In the genomic region with DNA sequence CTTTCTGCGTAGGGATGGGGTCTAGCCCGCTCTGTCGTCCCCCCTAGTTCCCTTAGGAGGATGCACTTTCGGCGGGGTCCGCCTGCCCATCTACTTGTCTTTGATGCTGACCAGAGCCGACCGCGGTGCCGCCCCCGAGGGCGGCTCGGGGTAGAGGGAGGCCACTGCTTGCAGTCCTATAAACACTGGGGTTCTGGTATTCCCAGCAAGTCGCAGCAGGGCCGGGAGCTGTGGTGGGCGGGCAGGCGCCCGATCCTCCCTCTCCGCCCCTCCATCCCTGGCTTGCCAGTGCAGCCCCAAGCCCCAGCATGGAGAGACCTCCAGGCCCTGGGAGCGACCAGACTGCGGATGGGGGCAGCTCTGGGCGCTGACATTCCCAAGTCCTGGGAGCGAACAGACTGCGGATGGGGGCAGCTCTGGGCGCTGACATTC, we compare ENCODE assay signal across 7 cellular contexts. TPM values are rescaled to one million over a fixed set of nuclear protein-coding genes. Genes with fewer than 3 reads are reported as not detected.
A peak's percentile ranks its signal among the peaks of the same experiment; 100 is the strongest.
DNase-seq lines count a peak whose midpoint lies in the region; ATAC-seq, FAIRE-seq and TF ChIP-seq lines count a peak whose summit lies in the region.

No MANE protein-coding gene starts in this region.

- TF ChIP-seq POLR2A in H54 (IDR thresholded peaks at IDR 0.05; ENCODE audit: low read depth, low read length): no peak

- H3K4me3 Mint-ChIP-seq in GM23338: peak overlapping the region; percentile 81

- no peak for FAIRE-seq in H54 (lab: Jason Lieb, UNC)

- no peaks in the 10 kb centered on the region for H3K27me3 ChIP-seq in GM23338 (ENCODE audit: insufficient read depth)

- H3K27me3 Mint-ChIP-seq in GM23338 (ENCODE audit: insufficient read depth, low read depth, poor library complexity): peaks cover 9% of the 10 kb centered on the region

- H3F3A ChIP-seq in GM23338 (replicated peaks; ENCODE audit: low read depth): peaks cover 7% of the 10 kb centered on the region; the same call in 1 of the 2 replicates

- no peaks in the 10 kb centered on the region for H3K9me2 ChIP-seq in GM23338 (ENCODE audit: insufficient read depth)

- peaks cover 32% of the 10 kb centered on the region for H3K79me2 ChIP-seq in GM23338 (replicated peaks; ENCODE audit: insufficient read depth)

- no peaks in the 10 kb centered on the region for H3K36me3 ChIP-seq in GM23338 (ENCODE audit: insufficient read depth)

- H3K4me1 ChIP-seq in GM23338 (ENCODE audit: insufficient read depth): peaks cover 14% of the 10 kb centered on the region

- peak overlapping the region; percentile 81; the same call in 1 of the 2 replicates for H2AFZ ChIP-seq in GM23338

- H3K9me3 Mint-ChIP-seq in GM23338: no peaks in the 10 kb centered on the region

- DNase-seq in GM23338 (ENCODE audit: low spot score): peak; percentile 52
- DNase-seq in SK-N-DZ (ENCODE audit: low spot score): peak; percentile 43
- no peak for DNase-seq in fibroblast of pulmonary artery (ENCODE audit: low read depth)
- peak; percentile 82 for DNase-seq in retina
- DNase-seq in superior temporal gyrus (ENCODE audit: extremely low spot score): no peak
- DNase-seq in H54 (ENCODE audit: insufficient read length, low spot score): no peak

- H4K20me1 ChIP-seq in GM23338 (replicated peaks; ENCODE audit: insufficient read depth): peaks cover 15% of the 10 kb centered on the region

- H3K4me3 ChIP-seq in GM23338: peak overlapping the region; percentile 98
- H3K4me3 ChIP-seq in fibroblast of pulmonary artery (replicated peaks; ENCODE audit: low read depth, low read length): peak overlapping the region; percentile 58

- TF ChIP-seq CTCF in GM23338 (conservative IDR thresholded peaks at IDR 0.05; ENCODE audit: low read depth in 2 of 2) (no peak), fibroblast of pulmonary artery (IDR thresholded peaks at IDR 0.05; ENCODE audit: low read length, missing control alignments) (no peak)

- peaks cover 5% of the 10 kb centered on the region; the same call in 1 of the 3 replicates for H3K36me3 Mint-ChIP-seq in GM23338 (ENCODE audit: low read depth)

- no peak overlapping the region for H3K27ac ChIP-seq in GM23338 (ENCODE audit: low read depth)

- H3K4me2 ChIP-seq in GM23338: peak overlapping the region; percentile 99

- peaks cover 18% of the 10 kb centered on the region for H3K4me1 Mint-ChIP-seq in GM23338

- H3K27ac Mint-ChIP-seq in GM23338: peak overlapping the region; percentile 59; the same call in 1 of the 2 replicates

- peak; percentile 38 for ATAC-seq in GM23338
- ATAC-seq in HG03045 (IDR thresholded peaks at IDR 0.05; ENCODE audit: unreplicated experiment): no peak

TF ChIP-seq in GM23338, 12 proteins besides CTCF, POLR2A, EP300 and RAD21 (continues in another document):
- TF ChIP-seq ZNF114 (CRISPR knock-in tag; IDR thresholded peaks at IDR 0.05) (no peak), ZNF331 (CRISPR knock-in tag; IDR thresholded peaks at IDR 0.05; ENCODE audit: low read depth) (no peak), STAT1 (IDR thresholded peaks at IDR 0.05; ENCODE audit: unreplicated experiment) (no peak), CREB1 (CRISPR knock-in tag; IDR thresholded peaks at IDR 0.05; ENCODE audit: low read depth) (no peak), POLR2AphosphoS5 (IDR thresholded peaks at IDR 0.05; ENCODE audit: low read depth) (no peak), JUNB (IDR thresholded peaks at IDR 0.05; ENCODE audit: unreplicated experiment) (no peak)
- TF ChIP-seq, protein P1, sequence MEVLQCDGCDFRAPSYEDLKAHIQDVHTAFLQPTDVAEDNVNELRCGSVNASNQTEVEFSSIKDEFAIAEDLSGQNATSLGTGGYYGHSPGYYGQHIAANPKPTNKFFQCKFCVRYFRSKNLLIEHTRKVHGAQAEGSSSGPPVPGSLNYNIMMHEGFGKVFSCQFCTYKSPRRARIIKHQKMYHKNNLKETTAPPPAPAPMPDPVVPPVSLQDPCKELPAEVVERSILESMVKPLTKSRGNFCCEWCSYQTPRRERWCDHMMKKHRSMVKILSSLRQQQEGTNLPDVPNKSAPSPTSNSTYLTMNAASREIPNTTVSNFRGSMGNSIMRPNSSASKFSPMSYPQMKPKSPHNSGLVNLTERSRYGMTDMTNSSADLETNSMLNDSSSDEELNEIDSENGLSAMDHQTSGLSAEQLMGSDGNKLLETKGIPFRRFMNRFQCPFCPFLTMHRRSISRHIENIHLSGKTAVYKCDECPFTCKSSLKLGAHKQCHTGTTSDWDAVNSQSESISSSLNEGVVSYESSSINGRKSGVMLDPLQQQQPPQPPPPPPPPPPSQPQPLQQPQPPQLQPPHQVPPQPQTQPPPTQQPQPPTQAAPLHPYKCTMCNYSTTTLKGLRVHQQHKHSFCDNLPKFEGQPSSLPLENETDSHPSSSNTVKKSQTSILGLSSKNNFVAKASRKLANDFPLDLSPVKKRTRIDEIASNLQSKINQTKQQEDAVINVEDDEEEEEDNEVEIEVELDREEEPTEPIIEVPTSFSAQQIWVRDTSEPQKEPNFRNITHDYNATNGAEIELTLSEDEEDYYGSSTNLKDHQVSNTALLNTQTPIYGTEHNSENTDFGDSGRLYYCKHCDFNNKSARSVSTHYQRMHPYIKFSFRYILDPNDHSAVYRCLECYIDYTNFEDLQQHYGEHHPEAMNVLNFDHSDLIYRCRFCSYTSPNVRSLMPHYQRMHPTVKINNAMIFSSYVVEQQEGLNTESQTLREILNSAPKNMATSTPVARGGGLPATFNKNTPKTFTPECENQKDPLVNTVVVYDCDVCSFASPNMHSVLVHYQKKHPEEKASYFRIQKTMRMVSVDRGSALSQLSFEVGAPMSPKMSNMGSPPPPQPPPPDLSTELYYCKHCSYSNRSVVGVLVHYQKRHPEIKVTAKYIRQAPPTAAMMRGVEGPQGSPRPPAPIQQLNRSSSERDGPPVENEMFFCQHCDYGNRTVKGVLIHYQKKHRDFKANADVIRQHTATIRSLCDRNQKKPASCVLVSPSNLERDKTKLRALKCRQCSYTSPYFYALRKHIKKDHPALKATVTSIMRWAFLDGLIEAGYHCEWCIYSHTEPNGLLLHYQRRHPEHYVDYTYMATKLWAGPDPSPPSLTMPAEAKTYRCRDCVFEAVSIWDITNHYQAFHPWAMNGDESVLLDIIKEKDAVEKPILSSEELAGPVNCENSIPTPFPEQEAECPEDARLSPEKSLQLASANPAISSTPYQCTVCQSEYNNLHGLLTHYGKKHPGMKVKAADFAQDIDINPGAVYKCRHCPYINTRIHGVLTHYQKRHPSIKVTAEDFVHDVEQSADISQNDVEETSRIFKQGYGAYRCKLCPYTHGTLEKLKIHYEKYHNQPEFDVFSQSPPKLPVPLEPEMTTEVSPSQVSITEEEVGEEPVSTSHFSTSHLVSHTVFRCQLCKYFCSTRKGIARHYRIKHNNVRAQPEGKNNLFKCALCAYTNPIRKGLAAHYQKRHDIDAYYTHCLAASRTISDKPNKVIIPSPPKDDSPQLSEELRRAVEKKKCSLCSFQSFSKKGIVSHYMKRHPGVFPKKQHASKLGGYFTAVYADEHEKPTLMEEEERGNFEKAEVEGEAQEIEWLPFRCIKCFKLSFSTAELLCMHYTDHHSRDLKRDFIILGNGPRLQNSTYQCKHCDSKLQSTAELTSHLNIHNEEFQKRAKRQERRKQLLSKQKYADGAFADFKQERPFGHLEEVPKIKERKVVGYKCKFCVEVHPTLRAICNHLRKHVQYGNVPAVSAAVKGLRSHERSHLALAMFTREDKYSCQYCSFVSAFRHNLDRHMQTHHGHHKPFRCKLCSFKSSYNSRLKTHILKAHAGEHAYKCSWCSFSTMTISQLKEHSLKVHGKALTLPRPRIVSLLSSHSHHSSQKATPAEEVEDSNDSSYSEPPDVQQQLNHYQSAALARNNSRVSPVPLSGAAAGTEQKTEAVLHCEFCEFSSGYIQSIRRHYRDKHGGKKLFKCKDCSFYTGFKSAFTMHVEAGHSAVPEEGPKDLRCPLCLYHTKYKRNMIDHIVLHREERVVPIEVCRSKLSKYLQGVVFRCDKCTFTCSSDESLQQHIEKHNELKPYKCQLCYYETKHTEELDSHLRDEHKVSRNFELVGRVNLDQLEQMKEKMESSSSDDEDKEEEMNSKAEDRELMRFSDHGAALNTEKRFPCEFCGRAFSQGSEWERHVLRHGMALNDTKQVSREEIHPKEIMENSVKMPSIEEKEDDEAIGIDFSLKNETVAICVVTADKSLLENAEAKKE (CRISPR knock-in tag; IDR thresholded peaks at IDR 0.05): no peak
- TF ChIP-seq, protein P2, sequence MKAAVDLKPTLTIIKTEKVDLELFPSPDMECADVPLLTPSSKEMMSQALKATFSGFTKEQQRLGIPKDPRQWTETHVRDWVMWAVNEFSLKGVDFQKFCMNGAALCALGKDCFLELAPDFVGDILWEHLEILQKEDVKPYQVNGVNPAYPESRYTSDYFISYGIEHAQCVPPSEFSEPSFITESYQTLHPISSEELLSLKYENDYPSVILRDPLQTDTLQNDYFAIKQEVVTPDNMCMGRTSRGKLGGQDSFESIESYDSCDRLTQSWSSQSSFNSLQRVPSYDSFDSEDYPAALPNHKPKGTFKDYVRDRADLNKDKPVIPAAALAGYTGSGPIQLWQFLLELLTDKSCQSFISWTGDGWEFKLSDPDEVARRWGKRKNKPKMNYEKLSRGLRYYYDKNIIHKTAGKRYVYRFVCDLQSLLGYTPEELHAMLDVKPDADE (IDR thresholded peaks at IDR 0.05): no peak

RNA-seq across cellular contexts. Expression of a gene that starts 0.8 kb away (rescaled TPM):
- 41.2 and 48.2 TPM in 2 replicates for total RNA-seq in GM23338 (2014; rRNA removed; shearing (Covaris generic))
- 16.7 and 19.5 TPM in 2 replicates for polyA plus RNA-seq in GM23338 (2016; fragmentation: Nextera tagmentation; extraction: Ambion mirVana)
- polyA plus RNA-seq in SK-N-DZ (2014; cell fraction: cytosol; rRNA removed): 6.4 and 14.3 TPM in 2 replicates
- 4.4 and 11.4 TPM in 2 replicates for polyA plus RNA-seq in SK-N-DZ (2014; cell fraction: nucleus; rRNA removed)

RNA-seq across cellular contexts. Expression of a gene that starts 31.8 kb away (rescaled TPM):
- 9.8 and 11.2 TPM in 2 replicates for total RNA-seq in GM23338 (2014; rRNA removed; shearing (Covaris generic))
- polyA plus RNA-seq in GM23338 (2016; fragmentation: Nextera tagmentation; extraction: Ambion mirVana): 33.5 and 35.9 TPM in 2 replicates
- polyA plus RNA-seq in SK-N-DZ (2014; cell fraction: cytosol; rRNA removed): 5.1 and 9.0 TPM in 2 replicates
- polyA plus RNA-seq in SK-N-DZ (2014; cell fraction: nucleus; rRNA removed): 9.1 and 10.9 TPM in 2 replicates

RNA-seq across cellular contexts. Expression of a gene that starts 32.0 kb away (rescaled TPM):
- 1.2 and 3.8 TPM in 2 replicates for total RNA-seq in GM23338 (2014; rRNA removed; shearing (Covaris generic))
- 0.52 and 0.61 TPM in 2 replicates for polyA plus RNA-seq in GM23338 (2016; fragmentation: Nextera tagmentation; extraction: Ambion mirVana)
- 2.2 and 3.7 TPM in 2 replicates for polyA plus RNA-seq in SK-N-DZ (2014; cell fraction: cytosol; rRNA removed)
- polyA plus RNA-seq in SK-N-DZ (2014; cell fraction: nucleus; rRNA removed): 1.7 and 4.8 TPM in 2 replicates

RNA-seq across cellular contexts. Expression of a gene that starts 47.4 kb away (rescaled TPM):
- total RNA-seq in GM23338 (2014; rRNA removed; shearing (Covaris generic)): not detected in 2 replicates
- not detected in 2 replicates for polyA plus RNA-seq in GM23338 (2016; fragmentation: Nextera tagmentation; extraction: Ambion mirVana)
- polyA plus RNA-seq in SK-N-DZ (2014; cell fraction: cytosol; rRNA removed): not detected in 2 replicates
- 0.27 TPM in 1 of 2 replicates, not detected in the other for polyA plus RNA-seq in SK-N-DZ (2014; cell fraction: nucleus; rRNA removed)

Comparison
In these comparisons a context has a peak if more than half of its experiments do, and no peak if none do; other contexts are left out.
1. DNase-seq: peak in GM23338 (single experiment), SK-N-DZ (single experiment) and retina (single experiment); none in fibroblast of pulmonary artery (single experiment), superior temporal gyrus (single experiment) and H54 (single experiment).